ENCODE assay signal across 10 cellular contexts in the genomic region with DNA sequence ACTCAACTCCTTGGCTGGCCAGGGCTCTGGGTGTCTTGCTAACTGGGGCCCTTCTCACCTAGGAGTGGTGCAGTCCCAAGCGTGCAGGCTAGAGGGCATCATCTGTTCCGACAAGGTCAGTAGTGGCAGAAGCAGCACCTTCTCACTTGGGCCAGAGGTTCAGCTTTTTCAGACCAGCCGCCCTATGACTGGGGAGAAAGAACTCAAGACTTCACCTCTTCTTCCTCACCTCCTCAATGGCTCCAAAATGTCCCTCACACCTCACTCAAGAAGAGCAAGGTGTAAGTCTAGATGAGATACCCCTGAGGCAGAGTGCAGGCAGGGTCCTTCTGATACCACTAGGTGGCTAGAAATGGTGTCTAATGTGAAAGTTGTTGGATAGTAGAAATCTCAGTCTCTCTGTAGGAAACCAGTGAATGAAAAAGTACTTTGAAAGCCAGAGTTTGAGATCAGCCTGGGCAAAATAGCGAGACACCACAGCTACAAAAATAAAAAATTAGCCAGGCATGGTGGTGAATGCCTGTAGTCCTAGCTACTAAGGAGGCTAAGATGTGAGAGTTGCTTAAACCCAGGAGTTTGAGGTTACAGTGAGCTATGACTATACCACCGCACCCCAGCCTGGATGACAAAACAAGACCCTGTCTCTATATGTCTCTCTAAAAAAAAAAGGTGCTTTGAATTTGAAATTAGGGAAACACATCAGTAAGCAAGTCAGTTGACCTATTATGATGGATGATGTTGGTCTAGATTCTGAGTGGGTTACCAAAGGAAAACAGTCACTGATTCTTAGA. TPM values are rescaled to one million over a fixed set of nuclear protein-coding genes. Genes with fewer than 3 reads are reported as not detected.
A peak's percentile ranks its signal among the peaks of the same experiment; 100 is the strongest.
DNase-seq lines count a peak whose midpoint lies in the region; ATAC-seq and TF ChIP-seq lines count a peak whose summit lies in the region.
"Had no signal": no experiment of that assay in that cellular context is flagged by ENCODE, and none has a peak within 500 bp of the region (broad histone marks: within the 10 kb centered on the region; RNA-seq: fewer than 3 reads in every experiment).

No MANE protein-coding gene starts in this region.

- H3K4me2 ChIP-seq in GM23338, result no peak overlapping the region

- ATAC-seq in GM23338, result peak; percentile 76
- peak; percentile 81 for ATAC-seq in WTC11
- ATAC-seq in right lobe of liver, result peak; percentile 11 to 42 (median 32)
- ATAC-seq in GM19463 (IDR thresholded peaks at IDR 0.05; ENCODE audit: unreplicated experiment), result no peak
- no peak for ATAC-seq in gastrocnemius medialis
- ATAC-seq in GM19467 (IDR thresholded peaks at IDR 0.05; ENCODE audit: unreplicated experiment), result no peak

- WGBS in right lobe of liver (ENCODE audit: insufficient coverage, low coverage, low lambda C conversion rate, missing lambda C conversion rate), result 74% methylated on average over 3 of the region's 5 CpGs

- TF ChIP-seq POLR2A in right lobe of liver (IDR thresholded peaks at IDR 0.05), result no peak
- TF ChIP-seq POLR2A in gastrocnemius medialis (IDR thresholded peaks at IDR 0.05), result no peak

- H3K36me3 ChIP-seq in Caco-2 (ENCODE audit: control insufficient read depth, insufficient read depth, low read length), result no peaks in the 10 kb centered on the region
- no peaks in the 10 kb centered on the region for H3K36me3 ChIP-seq in GM23338 (ENCODE audit: insufficient read depth)
- H3K36me3 ChIP-seq in right lobe of liver, result no peaks in the 10 kb centered on the region
- no peaks in the 10 kb centered on the region for H3K36me3 ChIP-seq in gastrocnemius medialis

- BruUV-seq in Caco-2 (replicated peaks; lab: Mats Ljungman, UMichigan), result no TSS peak

- H2AFZ ChIP-seq in GM23338, result no peak overlapping the region

- H3K36me3 Mint-ChIP-seq in Caco-2 (ENCODE audit: insufficient read depth, unreplicated experiment) (no peaks in the 10 kb centered on the region), GM23338 (ENCODE audit: low read depth) (no peaks in the 10 kb centered on the region), WTC11 (no peaks in the 10 kb centered on the region)

- DNase-seq in Caco-2 (no peak), GM23338 (ENCODE audit: low spot score) (peak; percentile 46), WTC11 (ENCODE audit: low spot score) (no peak), right lobe of liver (no peak), GM10248 (ENCODE audit: extremely low spot score) (no peak), gastrocnemius medialis (no peak)

- CTCF ChIA-PET in Caco-2 (lab: Charles Lee), result no interaction called here
- CTCF ChIA-PET in WTC11 (lab: Charles Lee), result interaction anchor here (1.0 to 3.3 kb wide), 7 partner anchors 9 to 126 kb away, joined by 3 to 13 read pairs (median 3); partner anchors contain the start of gene IL20
- CTCF ChIA-PET in GM10248 (lab: Yijun Ruan, JAX), result interaction anchor here (1.3 to 4.6 kb wide), 10 partner anchors 8 to 303 kb away, joined by 3 to 18 read pairs (median 5); partner anchors contain the start of gene IL20

- in situ Hi-C loops in gastrocnemius medialis (cut with MboI; ENCODE audit: low sequenced_read_pairs in 4 of 4), result no loop called here

- no peaks in the 10 kb centered on the region for H3K4me1 ChIP-seq in Caco-2
- no peaks in the 10 kb centered on the region for H3K4me1 ChIP-seq in GM23338 (ENCODE audit: insufficient read depth)
- H3K4me1 ChIP-seq in right lobe of liver, result no peaks in the 10 kb centered on the region
- no peaks in the 10 kb centered on the region for H3K4me1 ChIP-seq in gastrocnemius medialis

- H3K9me3 Mint-ChIP-seq in Caco-2 (ENCODE audit: unreplicated experiment), result peaks cover 6% of the 10 kb centered on the region
- H3K9me3 Mint-ChIP-seq in GM23338, result peaks cover 13% of the 10 kb centered on the region
- peaks cover 25% of the 10 kb centered on the region for H3K9me3 Mint-ChIP-seq in WTC11

- no peaks in the 10 kb centered on the region for H3F3A ChIP-seq in GM23338 (replicated peaks; ENCODE audit: low read depth)

- no peaks in the 10 kb centered on the region for H4K20me1 ChIP-seq in GM23338 (replicated peaks; ENCODE audit: insufficient read depth)

- H3K9me3 ChIP-seq in Caco-2 (peaks cover 12% of the 10 kb centered on the region), right lobe of liver (no peaks in the 10 kb centered on the region), gastrocnemius medialis (no peaks in the 10 kb centered on the region)

- no peaks in the 10 kb centered on the region for H3K9me2 ChIP-seq in GM23338 (ENCODE audit: insufficient read depth)

- H3K27me3 Mint-ChIP-seq in Caco-2 (ENCODE audit: insufficient read depth, unreplicated experiment) (peaks cover 8% of the 10 kb centered on the region), GM23338 (ENCODE audit: insufficient read depth, low read depth, poor library complexity) (peaks cover 2% of the 10 kb centered on the region), WTC11 (ENCODE audit: low read depth) (peaks cover 14% of the 10 kb centered on the region)

- H3K4me1 Mint-ChIP-seq in Caco-2 (ENCODE audit: low read depth, unreplicated experiment) (peaks cover 6% of the 10 kb centered on the region), GM23338 (no peaks in the 10 kb centered on the region), WTC11 (peaks cover 2% of the 10 kb centered on the region; the same call in 1 of the 2 replicates)

- TF ChIP-seq CTCF in Caco-2 (IDR thresholded peaks at IDR 0.05; ENCODE audit: insufficient read depth in 1 of 2, low read depth in 1 of 2, low read length in 1 of 2, severe bottlenecking in 1 of 2, unreplicated experiment in 1 of 2) (peak; percentile 37 to 38), GM23338 (conservative IDR thresholded peaks at IDR 0.05; ENCODE audit: low read depth in 2 of 2) (peak; percentile 47 to 73), WTC11 (IDR thresholded peaks at IDR 0.05) (no peak), right lobe of liver (IDR thresholded peaks at IDR 0.05) (peak in 3 of 4 donors; percentile 5 to 17 (median 9)), GM10248 (IDR thresholded peaks at IDR 0.05; ENCODE audit: control extremely low read depth, extremely low read depth, low read depth, missing control alignments) (no peak), gastrocnemius medialis (IDR thresholded peaks at IDR 0.05 in 4 of 5, conservative IDR thresholded peaks at IDR 0.05 in 1 of 5) (no peak)

- no peaks in the 10 kb centered on the region for H3K79me2 ChIP-seq in GM23338 (replicated peaks; ENCODE audit: insufficient read depth)

- intact Hi-C loops in Caco-2 (cut with micrococcal nuclease; ENCODE audit: unreplicated experiment), result loop anchor here (2.0 kb wide), 1 partner anchor 126 kb away; no protein-coding TSS in a partner anchor
- intact Hi-C loops in right lobe of liver (cut with DNase I), result no loop called here
- intact Hi-C loops in gastrocnemius medialis (cut with DNase I; ENCODE audit: low total_unique reads), result no loop called here

- no peak overlapping the region for H3K27ac ChIP-seq in GM23338 (ENCODE audit: low read depth)
- H3K27ac ChIP-seq in right lobe of liver, result no peak overlapping the region
- no peak overlapping the region for H3K27ac ChIP-seq in gastrocnemius medialis

- H3K4me3 Mint-ChIP-seq in Caco-2 (ENCODE audit: unreplicated experiment), result no peak overlapping the region
- H3K4me3 Mint-ChIP-seq in GM23338, result no peak overlapping the region
- no peak overlapping the region for H3K4me3 Mint-ChIP-seq in WTC11

- H3K4me3 ChIP-seq in Caco-2 (ENCODE audit: low read depth, low read length) (no peak overlapping the region), GM23338 (no peak overlapping the region), right lobe of liver (no peak overlapping the region), gastrocnemius medialis (no peak overlapping the region)

- POLR2A ChIA-PET in Caco-2 (lab: Charles Lee) (no interaction called here), WTC11 (lab: Charles Lee) (no interaction called here), GM10248 (lab: Yijun Ruan, JAX) (no interaction called here)

- H3K27me3 ChIP-seq in Caco-2 (replicated peaks; ENCODE audit: control insufficient read depth, insufficient read depth, low read length) (no peaks in the 10 kb centered on the region), GM23338 (ENCODE audit: insufficient read depth) (no peaks in the 10 kb centered on the region), right lobe of liver (no peaks in the 10 kb centered on the region), gastrocnemius medialis (no peaks in the 10 kb centered on the region)

- H3K27ac Mint-ChIP-seq in Caco-2 (ENCODE audit: unreplicated experiment) (no peak overlapping the region), GM23338 (no peak overlapping the region), WTC11 (no peak overlapping the region)

TF ChIP-seq in GM23338, 12 proteins besides CTCF, POLR2A, EP300 and RAD21:
- TF ChIP-seq EZH2 (IDR thresholded peaks at IDR 0.05; ENCODE audit: low read depth, unreplicated experiment), result no peak
- no peak for TF ChIP-seq NANOG (IDR thresholded peaks at IDR 0.05; ENCODE audit: borderline replicate concordance)
- no peak for TF ChIP-seq JUNB (IDR thresholded peaks at IDR 0.05; ENCODE audit: unreplicated experiment)
- no peak for TF ChIP-seq EZH2phosphoT487 (IDR thresholded peaks at IDR 0.05; ENCODE audit: unreplicated experiment)
- no peak for TF ChIP-seq STAT1 (IDR thresholded peaks at IDR 0.05; ENCODE audit: unreplicated experiment)

TF ChIP-seq in WTC11, 78 proteins besides CTCF, POLR2A, EP300 and RAD21:
- TF ChIP-seq ZNF121 (CRISPR knock-in tag; IDR thresholded peaks at IDR 0.05) (peak; percentile 99), SMAD4 (CRISPR knock-in tag; IDR thresholded peaks at IDR 0.05) (no peak), GTF2I (CRISPR knock-in tag; conservative IDR thresholded peaks at IDR 0.05) (0 out of 2 replicates have a peak, but pooled peaks have one; percentile 49)

RNA-seq across cellular contexts. Expression of gene IL20, which starts 8.6 kb away (rescaled TPM):
- total RNA-seq in Caco-2 (2022), result not detected in 2 replicates
- not detected in 2 replicates for total RNA-seq in GM23338 (2014; rRNA removed; shearing (Covaris generic))
- polyA plus RNA-seq in GM23338 (2016; fragmentation: Nextera tagmentation; extraction: Ambion mirVana), result not detected in 2 replicates
- not detected in 3 replicates for total RNA-seq in WTC11 (2021)
- total RNA-seq in right lobe of liver, result not detected
- not detected for total RNA-seq in gastrocnemius medialis
- total RNA-seq: activated CD8-positive, alpha-beta memory T cell treated with anti-CD3 and anti-CD28 coated beads for 36 hours; endothelial cell of umbilical vein had no signal
- polyA plus RNA-seq: endothelial cell of umbilical vein had no signal

RNA-seq across cellular contexts. Expression of gene IL24, which starts 40.4 kb away (rescaled TPM):
- not detected in 2 replicates for total RNA-seq in Caco-2 (2022)
- not detected in 2 replicates for total RNA-seq in GM23338 (2014; rRNA removed; shearing (Covaris generic))
- polyA plus RNA-seq in GM23338 (2016; fragmentation: Nextera tagmentation; extraction: Ambion mirVana), result not detected in 2 replicates
- total RNA-seq in WTC11 (2021), result not detected in 3 replicates
- not detected for total RNA-seq in right lobe of liver
- total RNA-seq in gastrocnemius medialis, result not detected
- total RNA-seq: endothelial cell of umbilical vein had no signal
- polyA plus RNA-seq: endothelial cell of umbilical vein had no signal

Comparison
In these comparisons a context has a peak if more than half of its experiments do, and no peak if none do; other contexts are left out.
1. CTCF ChIP-seq: peak in Caco-2 (2 of 2), GM23338 (2 of 2) and right lobe of liver (3 of 4); none in WTC11 (single experiment), GM10248 (single experiment) and gastrocnemius medialis (0 of 5).
2. ATAC-seq: peak in GM23338 (single experiment), WTC11 (single experiment) and right lobe of liver (4 of 4); none in GM19463 (single experiment), gastrocnemius medialis (0 of 2) and GM19467 (single experiment).